ENCODE assay signal across 8 cellular contexts in genomic region chr1:7960867-7961198, GRCh38. TPM values are rescaled to one million over a fixed set of nuclear protein-coding genes. Genes with fewer than 3 reads are reported as not detected.
DNase-seq lines count a peak whose midpoint lies in the region; ATAC-seq and TF ChIP-seq lines count a peak whose summit lies in the region.

No MANE protein-coding gene starts in this region.

- H3K27ac Mint-ChIP-seq in MCF 10A (ENCODE audit: low read depth, unreplicated experiment), result peak overlapping the region; percentile 30
- H3K27ac Mint-ChIP-seq in mesothelial cell of epicardium, result peak overlapping the region; percentile 99

- peaks cover 11% of the 10 kb centered on the region for H3K4me1 Mint-ChIP-seq in MCF 10A (ENCODE audit: insufficient read depth, unreplicated experiment)
- H3K4me1 Mint-ChIP-seq in mesothelial cell of epicardium, result peaks cover 20% of the 10 kb centered on the region

- H3K27ac ChIP-seq in heart right ventricle (peak overlapping the region; percentile 19 to 98 (median 93)), uterus (peak overlapping the region; percentile 92 to 94)

- H3K4me3 Mint-ChIP-seq in MCF 10A (ENCODE audit: unreplicated experiment), result peak overlapping the region; percentile 84
- peak overlapping the region; percentile 98 for H3K4me3 Mint-ChIP-seq in mesothelial cell of epicardium

- CTCF ChIA-PET in MCF 10A (lab: Yijun Ruan, JAX), result no interaction called here

- TSS peak; percentile 98 for BruUV-seq in MCF 10A (replicated peaks; lab: Mats Ljungman, UMichigan)

- TF ChIP-seq CTCF in heart right ventricle (IDR thresholded peaks at IDR 0.05) (no peak), MCF 10A (IDR thresholded peaks at IDR 0.05; ENCODE audit: unreplicated experiment) (no peak), mesothelial cell of epicardium (IDR thresholded peaks at IDR 0.05; ENCODE audit: unreplicated experiment) (no peak), uterus (IDR thresholded peaks at IDR 0.05) (no peak)

- ATAC-seq in heart right ventricle, result no peak
- no peak for ATAC-seq in left cardiac atrium
- no peak for ATAC-seq in HG03135 (IDR thresholded peaks at IDR 0.05; ENCODE audit: unreplicated experiment)
- ATAC-seq in GM18867 (IDR thresholded peaks at IDR 0.05; ENCODE audit: unreplicated experiment), result no peak

- peaks cover 0 to 31% (median 17%) of the 10 kb centered on the region in 9 donors for H3K36me3 ChIP-seq in heart right ventricle
- H3K36me3 ChIP-seq in uterus, result no peaks in the 10 kb centered on the region

- intact Hi-C loops in heart right ventricle (cut with DNase I) (no loop called here), left cardiac atrium (cut with DNase I) (no loop called here), MCF 10A (cut with micrococcal nuclease) (no loop called here), uterus (cut with DNase I; ENCODE audit: low total_unique reads) (no loop called here)

- DNase-seq in heart right ventricle (no peak), left cardiac atrium (no peak), MCF 10A (ENCODE audit: unreplicated experiment) (no peak), mesothelial cell of epicardium (ENCODE audit: low spot score in 2 of 2, unreplicated experiment in 2 of 2) (no peak), uterus (no peak), NOMO-1 (lab: John Stamatoyannopoulos, UW; ENCODE audit: unreplicated experiment in 2 of 2) (no peak)

- WGBS in heart right ventricle, 2 donors, result 1% methylated on average over 3 of the region's 3 CpGs

- H3K4me3 ChIP-seq in heart right ventricle (peak overlapping the region; percentile 43 to 92 (median 76)), uterus (peak overlapping the region; percentile 81 to 86)

- H3K36me3 Mint-ChIP-seq in MCF 10A (ENCODE audit: insufficient read depth, unreplicated experiment), result peaks cover 32% of the 10 kb centered on the region
- peaks cover 14% of the 10 kb centered on the region for H3K36me3 Mint-ChIP-seq in mesothelial cell of epicardium

- H3K27me3 ChIP-seq in heart right ventricle (no peaks in the 10 kb centered on the region), uterus (no peaks in the 10 kb centered on the region)

- H3K9me3 ChIP-seq in heart right ventricle (no peaks in the 10 kb centered on the region), uterus (no peaks in the 10 kb centered on the region)

- POLR2A ChIA-PET in MCF 10A (lab: Yijun Ruan, JAX), result interaction anchor here (0.6 to 2.9 kb wide), 20 partner anchors 10 to 1242 kb away, joined by 3 to 18 read pairs (median 4); no protein-coding TSS in a partner anchor

- no peaks in the 10 kb centered on the region for H3K9me3 Mint-ChIP-seq in MCF 10A (ENCODE audit: unreplicated experiment)
- no peaks in the 10 kb centered on the region for H3K9me3 Mint-ChIP-seq in mesothelial cell of epicardium

- peaks cover 3 to 43% (median 32%) of the 10 kb centered on the region in 9 donors for H3K4me1 ChIP-seq in heart right ventricle
- peaks cover 0 to 5% of the 10 kb centered on the region in 2 donors for H3K4me1 ChIP-seq in uterus

- TF ChIP-seq POLR2A in uterus (IDR thresholded peaks at IDR 0.05), result no peak

- H3K27me3 Mint-ChIP-seq in MCF 10A (ENCODE audit: insufficient read depth, unreplicated experiment) (no peaks in the 10 kb centered on the region), mesothelial cell of epicardium (ENCODE audit: low read depth) (no peaks in the 10 kb centered on the region)

RNA-seq across cellular contexts. Expression of gene PARK7, which starts 0.7 kb away (rescaled TPM):
- 100 to 1,000 TPM; 329 to 411 (median 353) TPM for total RNA-seq in heart right ventricle
- polyA plus RNA-seq in heart right ventricle, result 100 to 1,000 TPM; 322 to 462 TPM
- 100 to 1,000 TPM; 284 to 328 TPM for total RNA-seq in left cardiac atrium
- total RNA-seq in MCF 10A (2022), result 419 and 450 TPM in 2 replicates
- total RNA-seq in mesothelial cell of epicardium, result 187 to 207 TPM (median 200 TPM) in 3 replicates
- total RNA-seq in uterus, result 100 to 1,000 TPM in 3 of 4 donors, 10 to 100 TPM in 1; 91.7 to 176 (median 166) TPM

RNA-seq across cellular contexts. Expression of gene TNFRSF9, which starts 20.2 kb away (rescaled TPM):
- 1 to 10 TPM in 1 of 10 donors, under 1 TPM in 3, not detected in 6; 0.04 to 3.1 (median 0.11) TPM for total RNA-seq in heart right ventricle
- under 1 TPM in 1 of 2 donors, not detected in 1; 0.03 TPM for polyA plus RNA-seq in heart right ventricle
- under 1 TPM; 0.08 to 0.09 TPM for total RNA-seq in left cardiac atrium
- total RNA-seq in MCF 10A (2022), result 0.98 and 2.7 TPM in 2 replicates
- 2.0 to 2.3 TPM (median 2.2 TPM) in 3 replicates for total RNA-seq in mesothelial cell of epicardium
- total RNA-seq in uterus, result not detected
